In genomic region chr19:41323023-41323422, GRCh38 we compare ENCODE assay signal across 8 cellular contexts. TPM values are rescaled to one million over a fixed set of nuclear protein-coding genes. Genes with fewer than 3 reads are reported as not detected.
A peak's percentile ranks its signal among the peaks of the same experiment; 100 is the strongest.
DNase-seq lines count a peak whose midpoint lies in the region; ATAC-seq, FAIRE-seq and TF ChIP-seq lines count a peak whose summit lies in the region.

No MANE protein-coding gene starts in this region.

- no peaks in the 10 kb centered on the region for H4K20me1 ChIP-seq in endothelial cell of umbilical vein (replicated peaks; ENCODE audit: control insufficient read depth, extremely low read depth, insufficient read depth, low read length)

- H3K4ac ChIP-seq in neuronal stem cell (ENCODE audit: low read length), result no peak overlapping the region

- H3K27me3 ChIP-seq in Peyer's patch (no peaks in the 10 kb centered on the region), endothelial cell of umbilical vein (ENCODE audit: control insufficient read depth in 2 of 2, insufficient read depth in 2 of 2, low read length in 2 of 2) (no peaks in the 10 kb centered on the region), neuronal stem cell (ENCODE audit: control insufficient read depth in 3 of 3, insufficient read depth in 3 of 3, low read depth in 1 of 3, low read length in 3 of 3) (peaks cover 0 to 18% (median 0%) of the 10 kb centered on the region in 3 experiments)

- no peaks in the 10 kb centered on the region for H3K9me1 ChIP-seq in endothelial cell of umbilical vein (replicated peaks; ENCODE audit: control insufficient read depth, extremely low read depth, insufficient read depth, low read length)

- H3K4me3 ChIP-seq in Peyer's patch (no peak overlapping the region), endothelial cell of umbilical vein (replicated peaks in 1 of 3; ENCODE audit: insufficient read depth in 1 of 3, low read depth in 1 of 3, low read length in 3 of 3) (no peak overlapping the region), neuronal stem cell (ENCODE audit: low read length in 2 of 2) (no peak overlapping the region)

- no peak overlapping the region for H2AK5ac ChIP-seq in neuronal stem cell (ENCODE audit: low read depth, low read length)

- peaks cover 9% of the 10 kb centered on the region for H3K79me2 ChIP-seq in endothelial cell of umbilical vein (ENCODE audit: control insufficient read depth, insufficient read depth, low read length)

- H3K9me3 Mint-ChIP-seq in CD14-positive monocyte, result peaks cover 0 to 1% (median 0%) of the 10 kb centered on the region in 7 donors

- dilution Hi-C loops in endothelial cell of umbilical vein (cut with MboI; ENCODE audit: extremely low pct_ligation_motif_present, low sequenced_read_pairs), result no loop called here

- H3K27me3 Mint-ChIP-seq in CD14-positive monocyte (ENCODE audit: low read depth in 3 of 3), result peaks cover 0 to 1% (median 0%) of the 10 kb centered on the region in 3 donors

- H3K4me1 ChIP-seq in Peyer's patch (peaks cover 9 to 66% (median 36%) of the 10 kb centered on the region in 4 donors), endothelial cell of umbilical vein (ENCODE audit: control insufficient read depth, extremely low read depth, insufficient read depth, low read length) (peaks cover 58% of the 10 kb centered on the region), neuronal stem cell (ENCODE audit: control insufficient read depth in 2 of 2, insufficient read depth in 1 of 2, low read depth in 1 of 2, low read length in 2 of 2) (peaks cover 30 to 36% of the 10 kb centered on the region in 2 donors)

- peaks cover 2% of the 10 kb centered on the region for H3K79me1 ChIP-seq in neuronal stem cell (ENCODE audit: low read depth, low read length)

- no CpG with 5 or more reads among the region's 7 CpGs for WGBS in neuronal stem cell (ENCODE audit: extremely low coverage in 2 of 2, insufficient read length in 2 of 2, insufficient replicate concordance in 1 of 2), 2 donors

- ATAC-seq in GM19351 (IDR thresholded peaks at IDR 0.05; ENCODE audit: unreplicated experiment), result no peak
- ATAC-seq in GM18907 (IDR thresholded peaks at IDR 0.05; ENCODE audit: unreplicated experiment), result no peak

- H3K9me3 ChIP-seq in Peyer's patch, result no peaks in the 10 kb centered on the region
- H3K9me3 ChIP-seq in endothelial cell of umbilical vein (replicated peaks; ENCODE audit: control insufficient read depth, insufficient read depth, low read length), result no peaks in the 10 kb centered on the region
- H3K9me3 ChIP-seq in neuronal stem cell (replicated peaks in 1 of 2; ENCODE audit: control insufficient read depth in 2 of 2, insufficient read depth in 1 of 2, low read depth in 1 of 2, low read length in 2 of 2), result no peaks in the 10 kb centered on the region

- no peak overlapping the region for H4K91ac ChIP-seq in neuronal stem cell (ENCODE audit: low read depth, low read length, poor library complexity)

- peaks cover 0 to 40% (median 0%) of the 10 kb centered on the region in 3 donors for H3K36me3 ChIP-seq in Peyer's patch
- H3K36me3 ChIP-seq in endothelial cell of umbilical vein (ENCODE audit: control insufficient read depth in 2 of 2, extremely low read depth in 1 of 2, insufficient read depth in 2 of 2, low read length in 2 of 2), result peaks cover 0 to 24% of the 10 kb centered on the region in 2 experiments
- peaks cover 22 to 54% of the 10 kb centered on the region in 2 donors for H3K36me3 ChIP-seq in neuronal stem cell (replicated peaks in 1 of 2; ENCODE audit: control insufficient read depth in 2 of 2, insufficient read depth in 2 of 2, low read length in 2 of 2)

- no peak for DNase-seq in CD14-positive monocyte (ENCODE audit: low spot score)
- no peak for DNase-seq in Peyer's patch
- peak; percentile 82 for DNase-seq in endothelial cell of umbilical vein (ENCODE audit: low read depth, low spot score)
- no peak for DNase-seq in neuronal stem cell (ENCODE audit: low spot score)
- no peak for DNase-seq in DMS114 treated with DMSO at 0.1 percent for 48 hours (lab: John Stamatoyannopoulos, UW; ENCODE audit: unreplicated experiment)
- no peak for DNase-seq in NCI-H2171 (lab: John Stamatoyannopoulos, UW)

- H3K9ac ChIP-seq in endothelial cell of umbilical vein (replicated peaks; ENCODE audit: extremely low read depth, insufficient read depth, low read length), result peak overlapping the region; percentile 93
- H3K9ac ChIP-seq in neuronal stem cell (ENCODE audit: low read depth, low read length, poor library complexity), result no peak overlapping the region

- CTCF ChIA-PET in endothelial cell of umbilical vein (lab: Charles Lee), result interaction anchor here (0.8 to 3.9 kb wide), 5 partner anchors 15 to 240 kb away, joined by 3 to 40 read pairs (median 4); partner anchors contain the start of genes B9D2 and TGFB1

- H3K4me2 ChIP-seq in endothelial cell of umbilical vein (ENCODE audit: insufficient read depth, low read length), result peak overlapping the region; percentile 29
- no peak overlapping the region for H3K4me2 ChIP-seq in neuronal stem cell (ENCODE audit: insufficient read depth, low read length, poor library complexity, severe bottlenecking)

- no peak for TF ChIP-seq CTCF in CD14-positive monocyte (IDR thresholded peaks at IDR 0.05)
- TF ChIP-seq CTCF in Peyer's patch (IDR thresholded peaks at IDR 0.05), result no peak
- TF ChIP-seq CTCF in endothelial cell of umbilical vein (IDR thresholded peaks at IDR 0.05; ENCODE audit: extremely low read depth in 1 of 2, insufficient read depth in 1 of 2, low read depth in 1 of 2, low read length in 2 of 2), result no peak

- H3K27ac Mint-ChIP-seq in CD14-positive monocyte, result peak overlapping the region; percentile 66 to 96 (median 87)

- peak overlapping the region in 1 of 2 donors; percentile 20 for H3K4me3 Mint-ChIP-seq in CD14-positive monocyte

- H3K36me3 Mint-ChIP-seq in CD14-positive monocyte, result peaks cover 57 to 74% of the 10 kb centered on the region in 2 donors

- peak overlapping the region; percentile 74 to 87 (median 80) for H3K27ac ChIP-seq in Peyer's patch
- H3K27ac ChIP-seq in endothelial cell of umbilical vein (ENCODE audit: insufficient read depth, low read depth, low read length), result peak overlapping the region; percentile 100
- H3K27ac ChIP-seq in neuronal stem cell (replicated peaks; ENCODE audit: low read length), result no peak overlapping the region

- peaks cover 61% of the 10 kb centered on the region for H3K4me1 Mint-ChIP-seq in CD14-positive monocyte

- no peak overlapping the region for H2BK5ac ChIP-seq in neuronal stem cell (ENCODE audit: low read length)

- H2AFZ ChIP-seq in endothelial cell of umbilical vein (ENCODE audit: low read depth, low read length) (no peak overlapping the region), neuronal stem cell (ENCODE audit: low read length) (no peak overlapping the region)

- H2BK120ac ChIP-seq in neuronal stem cell (ENCODE audit: low read depth, low read length), result no peak overlapping the region

- TF ChIP-seq POLR2A in Peyer's patch (IDR thresholded peaks at IDR 0.05) (no peak), endothelial cell of umbilical vein (IDR thresholded peaks at IDR 0.05; ENCODE audit: low read depth, low read length) (no peak)

- no peak overlapping the region for H2BK15ac ChIP-seq in neuronal stem cell (ENCODE audit: low read length)

- BruUV-seq in endothelial cell of umbilical vein (replicated peaks; lab: Mats Ljungman, UMichigan), result no TSS peak

- intact Hi-C loops in CD14-positive monocyte (cut with micrococcal nuclease) (no loop called here), endothelial cell of umbilical vein (cut with micrococcal nuclease) (loop anchor here (1.0 to 5.0 kb wide), 5 partner anchors 28 to 249 kb away; partner anchors contain the start of genes BCKDHA and EXOSC5)

- no peak overlapping the region for H4K8ac ChIP-seq in neuronal stem cell (ENCODE audit: low read depth, low read length)

- H3K23ac ChIP-seq in neuronal stem cell (ENCODE audit: low read depth, low read length, poor library complexity), result peak overlapping the region; percentile 6

- no peak overlapping the region for H3K14ac ChIP-seq in neuronal stem cell (ENCODE audit: low read length)

- peak; percentile 85 for FAIRE-seq in endothelial cell of umbilical vein (lab: Jason Lieb, UNC)

- H2BK12ac ChIP-seq in neuronal stem cell (ENCODE audit: low read length), result no peak overlapping the region

- no peak overlapping the region for H3K18ac ChIP-seq in neuronal stem cell (ENCODE audit: low read length)

- POLR2A ChIA-PET in endothelial cell of umbilical vein (lab: Charles Lee), result no interaction called here

RNA-seq across cellular contexts. Expression of gene CCDC97, which starts 13.1 kb away (rescaled TPM):
- polyA plus RNA-seq in CD14-positive monocyte, result 10 to 100 TPM in 1 of 2 donors, 1 to 10 TPM in 1; 8.8 to 13.0 TPM
- total RNA-seq in Peyer's patch, result 10 to 100 TPM; 17.9 to 33.0 (median 29.6) TPM
- 24.2 and 27.2 TPM in 2 replicates for total RNA-seq in endothelial cell of umbilical vein
- polyA plus RNA-seq in endothelial cell of umbilical vein, result 19.7 and 20.7 TPM in 2 replicates
- polyA plus RNA-seq in endothelial cell of umbilical vein (2011; cell fraction: cytosol; rRNA removed), result 11.1 and 12.9 TPM in 2 replicates
- 13.2 TPM in 2 replicates for polyA plus RNA-seq in endothelial cell of umbilical vein (2011; cell fraction: nucleus; rRNA removed)
- polyA plus RNA-seq in endothelial cell of umbilical vein (2012), result 16.7 and 18.4 TPM in 2 replicates
- polyA minus RNA-seq in endothelial cell of umbilical vein, result 16.3 and 20.4 TPM in 2 replicates
- polyA minus RNA-seq in endothelial cell of umbilical vein (2011; cell fraction: cytosol; rRNA and poly(A)+ RNA removed), result 7.8 TPM
- polyA minus RNA-seq in endothelial cell of umbilical vein (2011; cell fraction: nucleus; rRNA and poly(A)+ RNA removed), result 13.1 and 19.1 TPM in 2 replicates
- 21.6 TPM for polyA plus RNA-seq in neuronal stem cell (2013, experiment 1 of 2)
- polyA plus RNA-seq in neuronal stem cell (2013, experiment 2 of 2), result 20.9 TPM

RNA-seq across cellular contexts. Expression of gene TGFB1, which starts 30.7 kb away (rescaled TPM):
- 10 to 100 TPM; 30.6 to 42.2 TPM for polyA plus RNA-seq in CD14-positive monocyte
- total RNA-seq in Peyer's patch, result 10 to 100 TPM in 3 of 4 donors, 1 to 10 TPM in 1; 6.8 to 80.9 (median 22.9) TPM
- total RNA-seq in endothelial cell of umbilical vein, result 250 and 294 TPM in 2 replicates
- polyA plus RNA-seq in endothelial cell of umbilical vein, result 57.7 and 64.4 TPM in 2 replicates
- polyA plus RNA-seq in endothelial cell of umbilical vein (2011; cell fraction: cytosol; rRNA removed), result 45.5 and 55.4 TPM in 2 replicates
- polyA plus RNA-seq in endothelial cell of umbilical vein (2011; cell fraction: nucleus; rRNA removed), result 60.3 and 98.2 TPM in 2 replicates
- 156 and 226 TPM in 2 replicates for polyA plus RNA-seq in endothelial cell of umbilical vein (2012)
- polyA minus RNA-seq in endothelial cell of umbilical vein, result 39.1 and 71.3 TPM in 2 replicates
- 4.2 TPM for polyA minus RNA-seq in endothelial cell of umbilical vein (2011; cell fraction: cytosol; rRNA and poly(A)+ RNA removed)
- polyA minus RNA-seq in endothelial cell of umbilical vein (2011; cell fraction: nucleus; rRNA and poly(A)+ RNA removed), result 35.5 and 47.3 TPM in 2 replicates
- polyA plus RNA-seq in neuronal stem cell (2013, experiment 1 of 2), result 6.1 TPM
- polyA plus RNA-seq in neuronal stem cell (2013, experiment 2 of 2), result 6.1 TPM

RNA-seq across cellular contexts. Expression of gene B9D2, which starts 40.9 kb away (rescaled TPM):
- polyA plus RNA-seq in CD14-positive monocyte (10 to 100 TPM; 25.1 to 32.5 TPM), endothelial cell of umbilical vein (23.9 and 28.4 TPM in 2 replicates)
- total RNA-seq in Peyer's patch (1 to 10 TPM in 3 of 4 donors, not detected in 1; 3.6 to 6.8 (median 3.8) TPM), endothelial cell of umbilical vein (12.2 and 13.6 TPM in 2 replicates)
- polyA plus RNA-seq in endothelial cell of umbilical vein (2011; cell fraction: cytosol; rRNA removed), result 14.7 and 16.7 TPM in 2 replicates
- polyA plus RNA-seq in endothelial cell of umbilical vein (2011; cell fraction: nucleus; rRNA removed), result 8.2 and 9.1 TPM in 2 replicates
- 8.9 and 13.5 TPM in 2 replicates for polyA plus RNA-seq in endothelial cell of umbilical vein (2012)
- polyA minus RNA-seq in endothelial cell of umbilical vein, result 3.0 and 3.8 TPM in 2 replicates
- 2.3 TPM for polyA minus RNA-seq in endothelial cell of umbilical vein (2011; cell fraction: cytosol; rRNA and poly(A)+ RNA removed)
- 2.4 and 2.6 TPM in 2 replicates for polyA minus RNA-seq in endothelial cell of umbilical vein (2011; cell fraction: nucleus; rRNA and poly(A)+ RNA removed)
- polyA plus RNA-seq in neuronal stem cell (2013, experiment 1 of 2), result 6.5 TPM
- polyA plus RNA-seq in neuronal stem cell (2013, experiment 2 of 2), result 6.0 TPM

RNA-seq across cellular contexts. Expression of gene TMEM91, which starts 53.3 kb away (rescaled TPM):
- 10 to 100 TPM; 29.1 to 34.9 TPM for polyA plus RNA-seq in CD14-positive monocyte
- total RNA-seq in Peyer's patch, result 10 to 100 TPM in 2 of 4 donors, 1 to 10 TPM in 2; 8.3 to 19.6 (median 11.0) TPM
- total RNA-seq in endothelial cell of umbilical vein, result 13.2 and 15.8 TPM in 2 replicates
- 9.0 and 12.0 TPM in 2 replicates for polyA plus RNA-seq in endothelial cell of umbilical vein
- 6.5 and 6.9 TPM in 2 replicates for polyA plus RNA-seq in endothelial cell of umbilical vein (2011; cell fraction: cytosol; rRNA removed)
- polyA plus RNA-seq in endothelial cell of umbilical vein (2011; cell fraction: nucleus; rRNA removed), result 23.0 and 25.8 TPM in 2 replicates
- polyA plus RNA-seq in endothelial cell of umbilical vein (2012), result 9.3 and 18.2 TPM in 2 replicates
- 5.6 and 11.3 TPM in 2 replicates for polyA minus RNA-seq in endothelial cell of umbilical vein
- not detected for polyA minus RNA-seq in endothelial cell of umbilical vein (2011; cell fraction: cytosol; rRNA and poly(A)+ RNA removed)
- polyA minus RNA-seq in endothelial cell of umbilical vein (2011; cell fraction: nucleus; rRNA and poly(A)+ RNA removed), result 10.9 and 15.4 TPM in 2 replicates
- polyA plus RNA-seq in neuronal stem cell (2013, experiment 1 of 2), result 8.6 TPM
- polyA plus RNA-seq in neuronal stem cell (2013, experiment 2 of 2), result 8.3 TPM

RNA-seq across cellular contexts. Expression of gene HNRNPUL1, which starts 58.9 kb away (rescaled TPM):
- polyA plus RNA-seq in CD14-positive monocyte (10 to 100 TPM; 22.6 to 30.3 TPM), endothelial cell of umbilical vein (80.5 and 83.2 TPM in 2 replicates)
- total RNA-seq in Peyer's patch (100 to 1,000 TPM; 123 to 244 (median 167) TPM), endothelial cell of umbilical vein (261 TPM in 2 replicates)
- polyA plus RNA-seq in endothelial cell of umbilical vein (2011; cell fraction: cytosol; rRNA removed), result 57.0 and 68.8 TPM in 2 replicates
- polyA plus RNA-seq in endothelial cell of umbilical vein (2011; cell fraction: nucleus; rRNA removed), result 81.0 and 83.8 TPM in 2 replicates
- polyA plus RNA-seq in endothelial cell of umbilical vein (2012), result 144 and 151 TPM in 2 replicates
- polyA minus RNA-seq in endothelial cell of umbilical vein, result 83.4 and 89.8 TPM in 2 replicates
- 23.2 TPM for polyA minus RNA-seq in endothelial cell of umbilical vein (2011; cell fraction: cytosol; rRNA and poly(A)+ RNA removed)
- 80.5 and 86.2 TPM in 2 replicates for polyA minus RNA-seq in endothelial cell of umbilical vein (2011; cell fraction: nucleus; rRNA and poly(A)+ RNA removed)
- 268 TPM for polyA plus RNA-seq in neuronal stem cell (2013, experiment 1 of 2)
- 278 TPM for polyA plus RNA-seq in neuronal stem cell (2013, experiment 2 of 2)
